Comparison of ENCODE assay signal across 27 cellular contexts in genomic region chr1:155794605-155795265, GRCh38.
DNase-seq lines count a peak whose midpoint lies in the region; ATAC-seq and TF ChIP-seq lines count a peak whose summit lies in the region.
"Had no signal": no experiment of that assay in that cellular context is flagged by ENCODE, and none has a peak within 500 bp of the region (broad histone marks: within the 10 kb centered on the region; RNA-seq: fewer than 3 reads in every experiment).

No MANE protein-coding gene starts in this region.

- TF ChIP-seq CTCF in right atrium auricular region (IDR thresholded peaks at IDR 0.05), result no peak

- H3K27me3 ChIP-seq in right atrium auricular region, result no peaks in the 10 kb centered on the region
- H3K27me3 ChIP-seq: adrenal gland, BLaER1, cardiac muscle cell, upper lobe of left lung had no signal

- H3K27me3 Mint-ChIP-seq in activated T-helper 17 cell treated with anti-CD3 and anti-CD28 coated beads, Interleukin-2, amount 50 U/mL, for 72 hours, result no peaks in the 10 kb centered on the region
- no peaks in the 10 kb centered on the region for H3K27me3 Mint-ChIP-seq in T-cell
- H3K27me3 Mint-ChIP-seq: IgD-negative memory B cell, naive B cell had no signal

- POLR2A ChIA-PET in T-cell (lab: Charles Lee), result no interaction called here

- no peaks in the 10 kb centered on the region for H3K4me1 Mint-ChIP-seq in activated T-helper 17 cell treated with anti-CD3 and anti-CD28 coated beads, Interleukin-2, amount 50 U/mL, for 72 hours
- H3K4me1 Mint-ChIP-seq in T-cell, result no peaks in the 10 kb centered on the region
- H3K4me1 Mint-ChIP-seq: IgD-negative memory B cell, naive B cell had no signal

- intact Hi-C loops in Right ventricle myocardium inferior (cut with DNase I), result no loop called here

- no peaks in the 10 kb centered on the region for H3K9me3 ChIP-seq in right atrium auricular region
- H3K9me3 ChIP-seq: adrenal gland, BLaER1, upper lobe of left lung had no signal

- H3K27ac ChIP-seq in right atrium auricular region (peak overlapping the region; percentile 17 to 43), caudate nucleus (ENCODE audit: low read depth, low read length) (no peak overlapping the region)
- H3K27ac ChIP-seq: adrenal gland, BLaER1, cardiac muscle cell, HL-60 had no signal

- H3K4me1 ChIP-seq in right atrium auricular region, result no peaks in the 10 kb centered on the region
- H3K4me1 ChIP-seq: adrenal gland, BLaER1 had no signal

- H3K4me3 Mint-ChIP-seq in activated T-helper 17 cell treated with anti-CD3 and anti-CD28 coated beads, Interleukin-2, amount 50 U/mL, for 72 hours, result no peak overlapping the region
- no peak overlapping the region for H3K4me3 Mint-ChIP-seq in T-cell
- H3K4me3 Mint-ChIP-seq: IgD-negative memory B cell, naive B cell had no signal

- no peak for DNase-seq in right atrium auricular region (ENCODE audit: low spot score)
- DNase-seq in Right ventricle myocardium inferior (ENCODE audit: missing footprints), result no peak
- DNase-seq in hepatic stellate cell (ENCODE audit: low spot score), result peak; percentile 44
- no peak for DNase-seq in T-cell
- DNase-seq in glomerular visceral epithelial cell (ENCODE audit: extremely low spot score), result no peak
- DNase-seq in caudate nucleus (lab: John Stamatoyannopoulos, UW), result no peak
- DNase-seq in NAMALWA (ENCODE audit: low spot score), result no peak
- DNase-seq: activated CD4-positive, alpha-beta T cell treated with anti-CD3 and anti-CD28 coated beads, Interleukin-2, amount 50 U/mL, for 4 hours; activated CD8-positive, alpha-beta memory T cell treated with anti-CD3 and anti-CD28 coated beads, Interleukin-2, amount 50 U/mL, for 48 hours; activated gamma-delta T cell; adrenal gland; foreskin melanocyte; GDM1; naive B cell; NCI-H1436; NCI-H2107; NCI-H524 treated with DMSO at 0.1 percent for 48 hours; RPMI8226; stimulated activated CD4-positive, alpha-beta T cell treated with anti-CD3 and anti-CD28 coated beads, Interleukin-12 subunit alpha, Interleukin-12 subunit beta, amount 100 ng/mL, for 4 hours; stimulated activated CD4-positive, alpha-beta T cell treated with anti-CD3 and anti-CD28 coated beads, Interleukin-4, amount 100 ng/mL, for 4 hours; upper lobe of left lung had no signal

- H3K27ac Mint-ChIP-seq in activated T-helper 17 cell treated with anti-CD3 and anti-CD28 coated beads, Interleukin-2, amount 50 U/mL, for 72 hours, result peak overlapping the region; percentile 18
- H3K27ac Mint-ChIP-seq in T-cell, result peak overlapping the region in 1 of 2 donors; percentile 8
- H3K27ac Mint-ChIP-seq: IgD-negative memory B cell had no signal

- CTCF ChIA-PET in T-cell (lab: Charles Lee), result interaction anchor here in 1 of 2 donors (0.6 kb wide), 1 partner anchor 11 kb away, joined by 4 read pairs; no protein-coding TSS in a partner anchor

- H3K36me3 Mint-ChIP-seq in activated T-helper 17 cell treated with anti-CD3 and anti-CD28 coated beads, Interleukin-2, amount 50 U/mL, for 72 hours (ENCODE audit: low read depth), result peaks cover 96% of the 10 kb centered on the region
- peaks cover 31% of the 10 kb centered on the region for H3K36me3 Mint-ChIP-seq in T-cell

- peaks cover 32% of the 10 kb centered on the region for H3K36me3 ChIP-seq in right atrium auricular region

- ATAC-seq in Right ventricle myocardium inferior, result no peak
- ATAC-seq in activated T-helper 17 cell treated with anti-CD3 and anti-CD28 coated beads, Interleukin-2, amount 50 U/mL, for 72 hours (replicated peaks), result no peak
- no peak for ATAC-seq in T-cell (replicated peaks in 1 of 4)
- ATAC-seq: SK-N-SH treated with all-trans-retinoic acid at 6 μM for 48 hours had no signal

- no peak overlapping the region for H3K4me3 ChIP-seq in right atrium auricular region
- H3K4me3 ChIP-seq: adrenal gland, BLaER1, cardiac muscle cell, upper lobe of left lung had no signal

- no peaks in the 10 kb centered on the region for H3K9me3 Mint-ChIP-seq in activated T-helper 17 cell treated with anti-CD3 and anti-CD28 coated beads, Interleukin-2, amount 50 U/mL, for 72 hours
- H3K9me3 Mint-ChIP-seq in T-cell, result no peaks in the 10 kb centered on the region
- H3K9me3 Mint-ChIP-seq: IgD-negative memory B cell, naive B cell had no signal
